Comparison of ENCODE assay signal across 35 cellular contexts in genomic region chr6:15854378-15854777, GRCh38.
DNase-seq lines count a peak whose midpoint lies in the region; ATAC-seq, FAIRE-seq and TF ChIP-seq lines count a peak whose summit lies in the region.
"Had no signal": no experiment of that assay in that cellular context is flagged by ENCODE, and none has a peak within 500 bp of the region (broad histone marks: within the 10 kb centered on the region; RNA-seq: fewer than 3 reads in every experiment).

No MANE protein-coding gene starts in this region.

- peaks cover 4% of the 10 kb centered on the region for H3K4me1 Mint-ChIP-seq in astrocyte (ENCODE audit: low read depth, unreplicated experiment)
- peaks cover 8% of the 10 kb centered on the region for H3K4me1 Mint-ChIP-seq in osteocyte (ENCODE audit: unreplicated experiment)
- H3K4me1 Mint-ChIP-seq in neural progenitor cell: no peaks in the 10 kb centered on the region
- H3K4me1 Mint-ChIP-seq: B cell; CD4-positive, alpha-beta memory T cell; CD4-positive, CD25-positive, alpha-beta regulatory T cell; CD8-positive, alpha-beta memory T cell had no signal

- no peak overlapping the region for H2AFZ ChIP-seq in astrocyte (ENCODE audit: low read depth, low read length)
- no peak overlapping the region for H2AFZ ChIP-seq in K562 (ENCODE audit: low read depth, low read length)
- no peak overlapping the region for H2AFZ ChIP-seq in neural progenitor cell (replicated peaks)

- no peak for ATAC-seq in K562
- ATAC-seq: A549; CD8-positive, alpha-beta T cell had no signal

- peaks cover 5% of the 10 kb centered on the region for H3K9me3 Mint-ChIP-seq in astrocyte (ENCODE audit: unreplicated experiment)
- no peaks in the 10 kb centered on the region for H3K9me3 Mint-ChIP-seq in osteocyte (ENCODE audit: unreplicated experiment)
- H3K9me3 Mint-ChIP-seq in neural progenitor cell: peaks cover 2% of the 10 kb centered on the region
- H3K9me3 Mint-ChIP-seq: CD4-positive, alpha-beta T cell; CD8-positive, alpha-beta memory T cell; CD8-positive, alpha-beta T cell had no signal

- in situ Hi-C loops in K562 (cut with MboI): no loop called here
- in situ Hi-C loops in ACHN (cut with HindIII; ENCODE audit: low pct_ligation_motif_present, low pct_unique_long_range_greater_than_20kb, low sequenced_read_pairs): no loop called here

- no peak overlapping the region for H3K27ac ChIP-seq in astrocyte (ENCODE audit: low read depth, low read length)
- no peak overlapping the region for H3K27ac ChIP-seq in K562 (ENCODE audit: extremely low read depth, low read depth, low read length)
- peak overlapping the region; percentile 52 for H3K27ac ChIP-seq in subcutaneous abdominal adipose tissue (ENCODE audit: low read depth, low read length)
- no peak overlapping the region for H3K27ac ChIP-seq in uterus
- H3K27ac ChIP-seq in neural progenitor cell: no peak overlapping the region
- H3K27ac ChIP-seq: 22Rv1; A549; BLaER1; BLaER1 treated with 17β-estradiol and CSF1 and Interleukin-3, amounts not matched to agents 10 nM and 100 nM; C4-2B had no signal

- H4K20me1 ChIP-seq in astrocyte (ENCODE audit: insufficient read depth, low read length) (no peaks in the 10 kb centered on the region), K562 (replicated peaks; ENCODE audit: control insufficient read depth, insufficient read depth, low read length) (no peaks in the 10 kb centered on the region), neural progenitor cell (ENCODE audit: low read depth) (no peaks in the 10 kb centered on the region)
- H4K20me1 ChIP-seq: BLaER1; BLaER1 treated with 17β-estradiol and CSF1 and Interleukin-3, amounts not matched to agents 10 nM and 100 nM had no signal

- H3K4me3 Mint-ChIP-seq in astrocyte (ENCODE audit: unreplicated experiment): no peak overlapping the region
- H3K4me3 Mint-ChIP-seq in osteocyte (ENCODE audit: unreplicated experiment): no peak overlapping the region
- no peak overlapping the region for H3K4me3 Mint-ChIP-seq in neural progenitor cell
- H3K4me3 Mint-ChIP-seq: B cell; CD14-positive monocyte; CD4-positive, alpha-beta memory T cell; CD4-positive, alpha-beta T cell; CD4-positive, CD25-positive, alpha-beta regulatory T cell; CD8-positive, alpha-beta memory T cell; CD8-positive, alpha-beta T cell had no signal

- H3F3A ChIP-seq in neural progenitor cell (ENCODE audit: low read depth): no peaks in the 10 kb centered on the region

- POLR2A ChIA-PET in K562 (lab: Yijun Ruan, JAX): interaction anchor here (0.6 to 2.0 kb wide), 4 partner anchors 9 to 14 kb away, joined by 3 to 7 read pairs (median 4); no protein-coding TSS in a partner anchor

- 83% methylated on average over 1 of the region's 1 CpG for WGBS in K562 (ENCODE audit: insufficient coverage, low coverage, missing lambda C conversion rate)

- TF ChIP-seq POLR2A in K562 (conservative IDR thresholded peaks at IDR 0.05) (no peak), uterus (IDR thresholded peaks at IDR 0.05) (no peak)

- H3K4me3 ChIP-seq in astrocyte (ENCODE audit: insufficient read depth, low read depth, low read length) (no peak overlapping the region), K562 (no peak overlapping the region), subcutaneous abdominal adipose tissue (ENCODE audit: low read depth in 1 of 5, low read length in 5 of 5) (no peak overlapping the region), uterus (no peak overlapping the region), neural progenitor cell (no peak overlapping the region)
- H3K4me3 ChIP-seq: A549; BLaER1; BLaER1 treated with 17β-estradiol and CSF1 and Interleukin-3, amounts not matched to agents 10 nM and 100 nM had no signal

- H3K9ac ChIP-seq in astrocyte (ENCODE audit: low read length): no peak overlapping the region
- H3K9ac ChIP-seq in K562 (ENCODE audit: insufficient read depth in 1 of 2, low read depth in 2 of 2, low read length in 2 of 2): no peak overlapping the region
- no peak overlapping the region for H3K9ac ChIP-seq in subcutaneous abdominal adipose tissue (ENCODE audit: low read length in 5 of 5)
- no peak overlapping the region for H3K9ac ChIP-seq in neural progenitor cell
- H3K9ac ChIP-seq: BLaER1; BLaER1 treated with 17β-estradiol and CSF1 and Interleukin-3, amounts not matched to agents 10 nM and 100 nM had no signal

- H3K27ac Mint-ChIP-seq in astrocyte (ENCODE audit: unreplicated experiment): peak overlapping the region; percentile 4
- H3K27ac Mint-ChIP-seq in osteocyte (ENCODE audit: unreplicated experiment): peak overlapping the region; percentile 70
- H3K27ac Mint-ChIP-seq in neural progenitor cell: no peak overlapping the region
- H3K27ac Mint-ChIP-seq: B cell; CD4-positive, alpha-beta memory T cell; CD4-positive, alpha-beta T cell; CD4-positive, CD25-positive, alpha-beta regulatory T cell; CD8-positive, alpha-beta memory T cell; CD8-positive, alpha-beta T cell had no signal

- H3K4me1 ChIP-seq in astrocyte (ENCODE audit: insufficient read depth, low read length) (no peaks in the 10 kb centered on the region), K562 (replicated peaks in 1 of 2; ENCODE audit: control insufficient read depth in 2 of 2, insufficient read depth in 2 of 2, low read length in 2 of 2) (no peaks in the 10 kb centered on the region), subcutaneous abdominal adipose tissue (ENCODE audit: control insufficient read depth in 5 of 5, insufficient read depth in 5 of 5, low read length in 5 of 5) (peaks cover 0 to 14% (median 7%) of the 10 kb centered on the region in 5 donors), uterus (no peaks in the 10 kb centered on the region), neural progenitor cell (peaks cover 5% of the 10 kb centered on the region)
- H3K4me1 ChIP-seq: A549, BE2C, BLaER1, Caco-2 had no signal

- no peaks in the 10 kb centered on the region for H3K9me1 ChIP-seq in K562 (ENCODE audit: control insufficient read depth, insufficient read depth, low read length)

- no peaks in the 10 kb centered on the region for H3K79me2 ChIP-seq in astrocyte (ENCODE audit: insufficient read depth, low read length)
- no peaks in the 10 kb centered on the region for H3K79me2 ChIP-seq in K562 (ENCODE audit: control insufficient read depth, insufficient read depth, low read length)
- H3K79me2 ChIP-seq in neural progenitor cell (ENCODE audit: low read depth): no peaks in the 10 kb centered on the region

- no peaks in the 10 kb centered on the region for H3K9me3 ChIP-seq in astrocyte (ENCODE audit: insufficient read depth, low read depth, low read length)
- H3K9me3 ChIP-seq in K562 (replicated peaks; ENCODE audit: control insufficient read depth, insufficient read depth, low read depth, low read length): no peaks in the 10 kb centered on the region
- H3K9me3 ChIP-seq in subcutaneous abdominal adipose tissue (ENCODE audit: control insufficient read depth in 5 of 5, low read length in 5 of 5): peaks cover 0 to 11% (median 3%) of the 10 kb centered on the region in 5 donors
- H3K9me3 ChIP-seq in uterus: no peaks in the 10 kb centered on the region
- H3K9me3 ChIP-seq in neural progenitor cell (ENCODE audit: low read depth): no peaks in the 10 kb centered on the region
- H3K9me3 ChIP-seq: A549, BE2C, BLaER1, Caco-2 had no signal

- FAIRE-seq in astrocyte (lab: Jason Lieb, UNC): no peak
- no peak for FAIRE-seq in K562 (lab: Jason Lieb, UNC)
- FAIRE-seq: A204.1, A549, D721Med had no signal

- no peak for TF ChIP-seq RAD21 in K562 (CRISPR knock-in tag; conservative IDR thresholded peaks at IDR 0.05 in 1 of 2, IDR thresholded peaks at IDR 0.05 in 1 of 2)

- H3K27me3 Mint-ChIP-seq in astrocyte (ENCODE audit: low read depth, unreplicated experiment): no peaks in the 10 kb centered on the region
- peaks cover 5% of the 10 kb centered on the region for H3K27me3 Mint-ChIP-seq in osteocyte (ENCODE audit: unreplicated experiment)
- peaks cover 2% of the 10 kb centered on the region for H3K27me3 Mint-ChIP-seq in neural progenitor cell (ENCODE audit: insufficient read depth, low read depth)

- DNase-seq in astrocyte (ENCODE audit: low read depth): no peak
- no peak for DNase-seq in K562 (ENCODE audit: extremely low read depth in 1 of 4, low spot score in 3 of 4)
- DNase-seq in osteocyte (ENCODE audit: extremely low spot score, unreplicated experiment): no peak
- DNase-seq in uterus: no peak
- DNase-seq in neural progenitor cell (ENCODE audit: low spot score): no peak
- DNase-seq in ACHN: no peak
- DNase-seq in activated CD4-positive, CD25-positive, alpha-beta regulatory T cell (lab: John Stamatoyannopoulos, UW): no peak
- DNase-seq: 8988T; AML-193; BE2C; C1 segment of cervical spinal cord; Caco-2; Calu3; CD4-positive, alpha-beta memory T cell; CD4-positive, alpha-beta T cell; CD4-positive, CD25-positive, alpha-beta regulatory T cell; CD8-positive, alpha-beta memory T cell; CD8-positive, alpha-beta T cell; COR-L47; DMS 273 treated with DMSO at 0.1 percent for 48 hours; DMS153; DMS53; DMS79; DMS79 treated with DMSO at 0.1 percent for 48 hours; DND-41 had no signal

- H3K36me3 ChIP-seq in astrocyte (ENCODE audit: insufficient read depth, low read length): no peaks in the 10 kb centered on the region
- H3K36me3 ChIP-seq in K562 (ENCODE audit: control insufficient read depth, insufficient read depth, low read length): no peaks in the 10 kb centered on the region
- no peaks in the 10 kb centered on the region for H3K36me3 ChIP-seq in subcutaneous abdominal adipose tissue (ENCODE audit: control insufficient read depth in 5 of 5, insufficient read depth in 5 of 5, low read length in 5 of 5)
- no peaks in the 10 kb centered on the region for H3K36me3 ChIP-seq in uterus
- no peaks in the 10 kb centered on the region for H3K36me3 ChIP-seq in neural progenitor cell
- H3K36me3 ChIP-seq: BE2C; BLaER1; BLaER1 treated with 17β-estradiol and CSF1 and Interleukin-3, amounts not matched to agents 10 nM and 100 nM had no signal

- BruUV-seq in K562 (replicated peaks; lab: Mats Ljungman, UMichigan): no TSS peak

- H3K27me3 ChIP-seq in astrocyte (ENCODE audit: insufficient read depth, low read length) (no peaks in the 10 kb centered on the region), K562 (ENCODE audit: control insufficient read depth in 2 of 2, insufficient read depth in 2 of 2, low read length in 2 of 2) (no peaks in the 10 kb centered on the region), subcutaneous abdominal adipose tissue (ENCODE audit: control insufficient read depth in 5 of 5, insufficient read depth in 4 of 5, low read length in 5 of 5) (no peaks in the 10 kb centered on the region), uterus (no peaks in the 10 kb centered on the region), neural progenitor cell (no peaks in the 10 kb centered on the region)
- H3K27me3 ChIP-seq: BE2C; BLaER1; BLaER1 treated with 17β-estradiol and CSF1 and Interleukin-3, amounts not matched to agents 10 nM and 100 nM had no signal

- CTCF ChIA-PET in K562 (lab: Yijun Ruan, JAX; ENCODE audit: low intra/inter-chr PET ratio): no interaction called here

- no peak for TF ChIP-seq CTCF in astrocyte (IDR thresholded peaks at IDR 0.05; ENCODE audit: insufficient read depth, low read depth, low read length)
- TF ChIP-seq CTCF in K562 (IDR thresholded peaks at IDR 0.05 in 2 of 3, conservative IDR thresholded peaks at IDR 0.05 in 1 of 3; ENCODE audit: insufficient read depth in 2 of 3, low read depth in 1 of 3, low read length in 3 of 3): no peak
- no peak for TF ChIP-seq CTCF in osteocyte (IDR thresholded peaks at IDR 0.05)
- no peak for TF ChIP-seq CTCF in uterus (IDR thresholded peaks at IDR 0.05)
- no peak for TF ChIP-seq CTCF in neural progenitor cell (IDR thresholded peaks at IDR 0.05)

- H3K4me2 ChIP-seq in astrocyte (ENCODE audit: low read length) (no peak overlapping the region), K562 (ENCODE audit: insufficient read depth, low read length) (no peak overlapping the region), neural progenitor cell (no peak overlapping the region)
- H3K4me2 ChIP-seq: A549; BLaER1; BLaER1 treated with 17β-estradiol and CSF1 and Interleukin-3, amounts not matched to agents 10 nM and 100 nM had no signal

- no peak for TF ChIP-seq EP300 in K562 (IDR thresholded peaks at IDR 0.05; ENCODE audit: low read length)

- intact Hi-C loops in K562 (cut with micrococcal nuclease) (no loop called here), uterus (cut with DNase I; ENCODE audit: low total_unique reads) (no loop called here)

- H3K36me3 Mint-ChIP-seq in astrocyte (ENCODE audit: low read depth, unreplicated experiment) (no peaks in the 10 kb centered on the region), osteocyte (ENCODE audit: unreplicated experiment) (no peaks in the 10 kb centered on the region), neural progenitor cell (no peaks in the 10 kb centered on the region)
- H3K36me3 Mint-ChIP-seq: CD4-positive, alpha-beta memory T cell; CD4-positive, CD25-positive, alpha-beta regulatory T cell; CD8-positive, alpha-beta memory T cell; CD8-positive, alpha-beta T cell had no signal
